In the genomic region with DNA sequence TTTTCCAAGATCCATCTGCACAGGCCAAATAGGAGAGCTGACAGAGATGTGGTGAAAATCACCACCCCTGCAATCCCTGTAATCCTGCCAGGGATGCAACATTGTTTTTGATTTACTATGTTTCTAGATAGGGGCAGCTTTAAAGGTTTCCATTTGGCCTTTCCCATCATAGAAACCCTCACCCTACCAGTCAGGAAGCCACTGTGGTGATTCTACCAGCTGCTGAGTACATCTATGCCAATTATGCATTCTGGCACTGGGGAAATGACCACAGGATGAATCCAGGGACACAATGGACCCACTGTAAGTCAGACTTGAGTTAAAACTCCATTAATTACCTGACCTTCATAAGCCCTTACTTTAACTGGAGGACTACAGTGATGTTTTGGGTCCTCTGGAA, we compare ENCODE assay signal across 29 cellular contexts.
"Had no signal": no experiment of that assay in that cellular context is flagged by ENCODE, and none has a peak within 500 bp of the region (broad histone marks: within the 10 kb centered on the region; RNA-seq: fewer than 3 reads in every experiment).

No MANE protein-coding gene starts in this region.

- H3K9me3 Mint-ChIP-seq: activated CD4-positive, alpha-beta memory T cell treated with anti-CD3 and anti-CD28 coated beads for 36 hours; activated CD4-positive, alpha-beta T cell treated with anti-CD3 and anti-CD28 coated beads, Interleukin-2, amount 10 ng/mL, durations not matched to agents 7 days and 5 days; activated naive CD4-positive, alpha-beta T cell treated with anti-CD3 and anti-CD28 coated beads for 36 hours; T-cell had no signal

- H3K27ac ChIP-seq: brain microvascular endothelial cell, KMS-11, RWPE1, VCaP had no signal

- H3K27me3 ChIP-seq: brain microvascular endothelial cell had no signal

- H3K36me3 Mint-ChIP-seq: activated CD4-positive, alpha-beta memory T cell treated with anti-CD3 and anti-CD28 coated beads for 36 hours; activated naive CD8-positive, alpha-beta T cell; T-cell had no signal

- H3K4me3 Mint-ChIP-seq: activated CD4-positive, alpha-beta memory T cell treated with anti-CD3 and anti-CD28 coated beads for 36 hours; activated CD4-positive, alpha-beta T cell treated with anti-CD3 and anti-CD28 coated beads, Interleukin-2, amount 10 ng/mL, durations not matched to agents 7 days and 5 days; activated naive CD4-positive, alpha-beta T cell treated with anti-CD3 and anti-CD28 coated beads for 36 hours; activated naive CD8-positive, alpha-beta T cell; activated T-helper 17 cell treated with anti-CD3 and anti-CD28 coated beads, Interleukin-2, amount 50 U/mL, for 72 hours; T-cell had no signal

- DNase-seq: activated CD4-positive, alpha-beta memory T cell treated with anti-CD3 and anti-CD28 coated beads for 36 hours; activated CD4-positive, alpha-beta T cell treated with anti-CD3 and anti-CD28 coated beads, Interleukin-2, amount 10 ng/mL, durations not matched to agents 7 days and 5 days; activated CD4-positive, CD25-positive, alpha-beta regulatory T cell; activated CD8-positive, alpha-beta memory T cell treated with anti-CD3 and anti-CD28 coated beads for 24 hours; activated gamma-delta T cell; activated naive CD4-positive, alpha-beta T cell treated with anti-CD3 and anti-CD28 coated beads for 36 hours; activated T-cell treated with anti-CD3 and anti-CD28 coated beads, Interleukin-2, amount 50 U/mL, for 48 hours; amygdala; brain microvascular endothelial cell; NCI-H1105 treated with DMSO at 0.1 percent for 48 hours; NCI-H1436 treated with DMSO at 0.1 percent for 48 hours; NCI-H187; NCI-H2081; NCI-H510A treated with DMSO at 0.1 percent for 48 hours; NCI-H69; NK-92 treated with Interleukin-12 subunit alpha and Interleukin-12 subunit beta, amount 100 ng/mL, for 24 hours; OCI-M1; Right ventricle myocardium superior; T-cell; T-helper 2 cell; T1000 had no signal

- H3K4me2 ChIP-seq: KMS-11 had no signal

- H3K4me1 Mint-ChIP-seq: activated CD4-positive, alpha-beta T cell treated with anti-CD3 and anti-CD28 coated beads, Interleukin-2, amount 10 ng/mL, durations not matched to agents 7 days and 5 days; activated T-helper 17 cell treated with anti-CD3 and anti-CD28 coated beads, Interleukin-2, amount 50 U/mL, for 72 hours; T-cell had no signal

- FAIRE-seq: astrocyte, TTC549 had no signal

- H3K36me3 ChIP-seq: brain microvascular endothelial cell had no signal

- H3K27me3 Mint-ChIP-seq: activated CD4-positive, alpha-beta memory T cell treated with anti-CD3 and anti-CD28 coated beads for 36 hours; activated naive CD8-positive, alpha-beta T cell; T-cell had no signal

- ATAC-seq: activated T-helper 17 cell treated with anti-CD3 and anti-CD28 coated beads, Interleukin-2, amount 50 U/mL, for 72 hours; Panc1; T-cell had no signal

- H3K27ac Mint-ChIP-seq: activated CD4-positive, alpha-beta memory T cell treated with anti-CD3 and anti-CD28 coated beads for 36 hours; activated CD4-positive, alpha-beta T cell treated with anti-CD3 and anti-CD28 coated beads, Interleukin-2, amount 10 ng/mL, durations not matched to agents 7 days and 5 days; activated naive CD4-positive, alpha-beta T cell treated with anti-CD3 and anti-CD28 coated beads for 36 hours; activated naive CD8-positive, alpha-beta T cell; activated T-helper 17 cell treated with anti-CD3 and anti-CD28 coated beads, Interleukin-2, amount 50 U/mL, for 72 hours; T-cell had no signal
